In the genomic region with DNA sequence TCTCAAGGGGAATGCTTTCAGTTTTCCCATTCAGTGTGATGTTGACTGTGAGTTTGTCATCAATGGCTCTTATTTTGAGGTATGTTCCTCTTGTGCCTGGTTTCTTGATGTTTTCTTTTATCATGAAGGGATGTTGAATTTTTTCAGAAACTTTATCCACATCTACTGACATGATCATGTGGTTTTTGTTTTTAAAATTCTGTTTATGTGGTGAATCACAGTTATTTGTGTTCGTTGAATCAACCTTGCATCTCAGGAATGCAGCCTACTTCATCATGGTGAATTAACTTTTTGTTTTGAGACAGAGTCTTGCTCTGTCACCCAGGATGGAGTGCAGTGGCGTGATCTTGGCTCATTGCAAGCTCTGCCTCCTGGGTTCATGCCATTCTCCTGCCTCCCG, we compare ENCODE assay signal across 28 cellular contexts.
"Had no signal": no experiment of that assay in that cellular context is flagged by ENCODE, and none has a peak within 500 bp of the region (broad histone marks: within the 10 kb centered on the region; RNA-seq: fewer than 3 reads in every experiment).

No MANE protein-coding gene starts in this region.

- H3K27me3 Mint-ChIP-seq: activated naive CD8-positive, alpha-beta T cell treated with anti-CD3 and anti-CD28 coated beads for 36 hours; naive B cell; type B pancreatic cell had no signal

- H3K27me3 ChIP-seq: gastroesophageal sphincter, neural progenitor cell, testis, vagina had no signal

- H3K27ac ChIP-seq: gastroesophageal sphincter, lower lobe of right lung, neural progenitor cell, testis, vagina had no signal

- H3K36me3 ChIP-seq: gastroesophageal sphincter, lower lobe of right lung, neural progenitor cell, vagina had no signal

- H3K36me3 Mint-ChIP-seq: activated naive CD8-positive, alpha-beta T cell treated with anti-CD3 and anti-CD28 coated beads for 36 hours; brain; neural progenitor cell had no signal

- H3K4me1 Mint-ChIP-seq: activated naive CD8-positive, alpha-beta T cell treated with anti-CD3 and anti-CD28 coated beads for 36 hours; neural progenitor cell had no signal

- H3K4me2 ChIP-seq: neural progenitor cell, smooth muscle cell had no signal

- H2AFZ ChIP-seq: neural progenitor cell had no signal

- H3K4me1 ChIP-seq: gastroesophageal sphincter, lower lobe of right lung, neural progenitor cell, testis, vagina had no signal

- H3K4me3 Mint-ChIP-seq: activated naive CD8-positive, alpha-beta T cell treated with anti-CD3 and anti-CD28 coated beads for 36 hours; activated T-cell treated with anti-CD3 and anti-CD28 coated beads, Interleukin-2, amount 50 U/mL, for 4 hours; brain; dendritic cell treated with granulocyte-macrophage colony-stimulating factor and Interleukin-4, amounts not matched to agents 40 ng/mL and 50 ng/mL, for 4 days; naive B cell; neural progenitor cell; stimulated activated naive B cell treated with anti-CD40 and anti-IgM and Interleukin-4, amounts not matched to agents 10 μg/mL and 1 μg/mL and 100 μg/mL, for 72 hours; type B pancreatic cell had no signal

- H3K4me3 ChIP-seq: gastroesophageal sphincter, lower lobe of right lung, mucosa of descending colon, neural progenitor cell, smooth muscle cell, testis, vagina had no signal

- ATAC-seq: activated T-cell treated with anti-CD3 and anti-CD28 coated beads, Interleukin-2, amount 50 U/mL, for 4 hours; esophagus mucosa; gastroesophageal sphincter; lower lobe of right lung; mucosa of descending colon; sciatic nerve; stimulated activated naive B cell treated with anti-CD40 and anti-IgM and Interleukin-4, amounts not matched to agents 10 μg/mL and 1 μg/mL and 100 μg/mL, for 72 hours had no signal

- DNase-seq: activated CD8-positive, alpha-beta memory T cell treated with anti-CD3 and anti-CD28 coated beads, Interleukin-2, amount 50 U/mL, for 48 hours; activated naive CD4-positive, alpha-beta T cell treated with Interleukin-2 at 50 U/mL for 16 hours; activated naive CD8-positive, alpha-beta T cell treated with anti-CD3 and anti-CD28 coated beads for 36 hours; activated T-cell treated with anti-CD3 and anti-CD28 coated beads, Interleukin-2, amount 50 U/mL, for 4 hours; amniotic stem cell; caudate nucleus; effector CD8-positive, alpha-beta T cell; head of caudate nucleus; hypothalamus; lower lobe of right lung; mesendoderm; mucosa of descending colon; naive B cell; posterior cingulate gyrus; stimulated activated CD4-positive, alpha-beta T cell treated with anti-CD3 and anti-CD28 coated beads, Interleukin-2, amount 100 ng/mL, for 48 hours; stimulated activated CD8-positive, alpha-beta memory T cell treated with anti-CD3 and anti-CD28 coated beads, Interleukin-4, amount 100 ng/mL, for 48 hours; stimulated activated naive B cell treated with anti-CD40 and anti-IgM and Interleukin-4, amounts not matched to agents 10 μg/mL and 1 μg/mL and 100 μg/mL, for 72 hours; T-helper 9 cell; testis had no signal

- H3K9me3 ChIP-seq: gastroesophageal sphincter, lower lobe of right lung, mucosa of descending colon, testis, vagina had no signal

- H3K27ac Mint-ChIP-seq: activated naive CD8-positive, alpha-beta T cell treated with anti-CD3 and anti-CD28 coated beads for 36 hours; brain; dendritic cell treated with granulocyte-macrophage colony-stimulating factor and Interleukin-4, amounts not matched to agents 40 ng/mL and 50 ng/mL, for 4 days; naive B cell; neural progenitor cell; stimulated activated naive B cell treated with anti-CD40 and anti-IgM and Interleukin-4, amounts not matched to agents 10 μg/mL and 1 μg/mL and 100 μg/mL, for 72 hours; type B pancreatic cell had no signal
